In genomic region chr1:94928293-94928939, GRCh38 we compare ENCODE assay signal across 8 cellular contexts.
A peak's percentile ranks its signal among the peaks of the same experiment; 100 is the strongest.
DNase-seq lines count a peak whose midpoint lies in the region; ATAC-seq lines count a peak whose summit lies in the region.

No MANE protein-coding gene starts in this region.

- H3K27ac ChIP-seq in iPS-20b (ENCODE audit: low read length): peak overlapping the region; percentile 96

- H3K9ac ChIP-seq in iPS-20b (ENCODE audit: low read depth, low read length): peak overlapping the region; percentile 85; the same call in 1 of the 2 replicates

- H3K27me3 Mint-ChIP-seq in activated naive CD8-positive, alpha-beta T cell treated with anti-CD3 and anti-CD28 coated beads, Interleukin-2, amount 50 U/mL, for 24 hours: peaks cover 23% of the 10 kb centered on the region

- no peaks in the 10 kb centered on the region for H3K27me3 ChIP-seq in iPS-20b (ENCODE audit: insufficient read depth, low read length)

- H3K36me3 ChIP-seq in iPS-20b (ENCODE audit: insufficient read depth, low read depth, low read length): peaks cover 15% of the 10 kb centered on the region; the same call in 1 of the 2 replicates

- no peak for ATAC-seq in activated naive CD8-positive, alpha-beta T cell treated with anti-CD3 and anti-CD28 coated beads, Interleukin-2, amount 50 U/mL, for 24 hours
- ATAC-seq in HG02610 (IDR thresholded peaks at IDR 0.05; ENCODE audit: unreplicated experiment) (no peak), HG02885 (IDR thresholded peaks at IDR 0.05; ENCODE audit: poor library complexity, unreplicated experiment) (no peak)

- DNase-seq in activated naive CD8-positive, alpha-beta T cell treated with anti-CD3 and anti-CD28 coated beads, Interleukin-2, amount 50 U/mL, for 24 hours: no peak
- DNase-seq in skeletal muscle cell (ENCODE audit: low read depth): no peak
- no peak for DNase-seq in posterior cingulate gyrus
- DNase-seq in NCI-H774 (lab: John Stamatoyannopoulos, UW): no peak

- H3K9me3 Mint-ChIP-seq in activated naive CD8-positive, alpha-beta T cell treated with anti-CD3 and anti-CD28 coated beads, Interleukin-2, amount 50 U/mL, for 24 hours: no peaks in the 10 kb centered on the region

- intact Hi-C loops in posterior cingulate gyrus (cut with DNase I): loop anchor here (5.0 kb wide), 3 partner anchors 56 to 304 kb away; partner anchors contain the start of gene RWDD3

- peak overlapping the region; percentile 79 for H3K4me3 Mint-ChIP-seq in activated naive CD8-positive, alpha-beta T cell treated with anti-CD3 and anti-CD28 coated beads, Interleukin-2, amount 50 U/mL, for 24 hours

- H3K36me3 Mint-ChIP-seq in activated naive CD8-positive, alpha-beta T cell treated with anti-CD3 and anti-CD28 coated beads, Interleukin-2, amount 50 U/mL, for 24 hours (ENCODE audit: low read depth): no peaks in the 10 kb centered on the region

- H3K4me3 ChIP-seq in GM08714 (ENCODE audit: low read length): peak overlapping the region; percentile 66; the same call in 1 of the 2 replicates
- H3K4me3 ChIP-seq in iPS-20b (ENCODE audit: low read length): peak overlapping the region; percentile 78
- H3K4me3 ChIP-seq in skeletal muscle cell (ENCODE audit: low read depth, low read length): peak overlapping the region; percentile 91

- no peaks in the 10 kb centered on the region for H3K9me3 ChIP-seq in iPS-20b (ENCODE audit: insufficient read depth, low read depth, low read length)

- H3K4me1 ChIP-seq in iPS-20b (ENCODE audit: insufficient read depth, low read length): peaks cover 33% of the 10 kb centered on the region

- peaks cover 12% of the 10 kb centered on the region for H3K4me1 Mint-ChIP-seq in activated naive CD8-positive, alpha-beta T cell treated with anti-CD3 and anti-CD28 coated beads, Interleukin-2, amount 50 U/mL, for 24 hours

- no peak overlapping the region for H3K27ac Mint-ChIP-seq in activated naive CD8-positive, alpha-beta T cell treated with anti-CD3 and anti-CD28 coated beads, Interleukin-2, amount 50 U/mL, for 24 hours
